ENCODE assay signal across 21 cellular contexts in the genomic region with DNA sequence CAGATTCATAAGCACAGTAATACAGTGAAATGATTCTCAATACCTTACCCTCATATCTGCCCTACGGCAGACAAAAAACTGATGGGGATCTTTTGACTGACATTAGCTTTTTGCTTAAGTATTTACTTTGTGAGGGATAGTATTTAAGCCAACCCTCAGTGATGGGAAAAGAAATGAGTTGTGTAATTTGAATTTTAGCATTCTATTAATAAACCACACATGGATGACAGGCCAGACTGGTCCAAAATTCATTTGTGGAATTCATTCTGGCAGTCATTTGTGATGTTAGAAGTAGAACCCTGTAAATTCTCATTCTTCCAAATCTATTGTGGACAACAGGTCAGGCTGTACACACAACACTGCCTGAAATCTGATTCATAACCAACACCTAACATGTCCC. TPM values are rescaled to one million over a fixed set of nuclear protein-coding genes. Genes with fewer than 3 reads are reported as not detected.
DNase-seq lines count a peak whose midpoint lies in the region; ATAC-seq, FAIRE-seq and TF ChIP-seq lines count a peak whose summit lies in the region.
"Had no signal": no experiment of that assay in that cellular context is flagged by ENCODE, and none has a peak within 500 bp of the region (broad histone marks: within the 10 kb centered on the region; RNA-seq: fewer than 3 reads in every experiment).

No MANE protein-coding gene starts in this region.

- CTCF ChIA-PET in endothelial cell of umbilical vein (lab: Charles Lee), result interaction anchor here (1.7 kb wide), 1 partner anchor 15 kb away, joined by 5 read pairs; the partner anchor contains the start of gene TRIM33

- H3K4me3 ChIP-seq in CD4-positive, CD25-positive, alpha-beta regulatory T cell (ENCODE audit: low read depth, low read length), result peak overlapping the region; percentile 19
- H3K4me3 ChIP-seq in endothelial cell of umbilical vein (replicated peaks in 1 of 3; ENCODE audit: insufficient read depth in 1 of 3, low read depth in 1 of 3, low read length in 3 of 3), result no peak overlapping the region
- no peak overlapping the region for H3K4me3 ChIP-seq in Peyer's patch

- ATAC-seq in Right ventricle myocardium superior (ENCODE audit: poor library complexity), result peak; percentile 60
- ATAC-seq in CD4-positive, CD25-positive, alpha-beta regulatory T cell (ENCODE audit: low read depth in 2 of 2), result no peak
- ATAC-seq: CD8-positive, alpha-beta T cell; HepG2 had no signal

- H3K36me3 ChIP-seq in CD4-positive, CD25-positive, alpha-beta regulatory T cell (ENCODE audit: control insufficient read depth, insufficient read depth, low read length), result peaks cover 5% of the 10 kb centered on the region
- H3K36me3 ChIP-seq in endothelial cell of umbilical vein (ENCODE audit: control insufficient read depth in 2 of 2, extremely low read depth in 1 of 2, insufficient read depth in 2 of 2, low read length in 2 of 2) (no peaks in the 10 kb centered on the region), Peyer's patch (no peaks in the 10 kb centered on the region)
- H3K36me3 ChIP-seq: BE2C had no signal

- H3K9ac ChIP-seq in endothelial cell of umbilical vein (replicated peaks; ENCODE audit: extremely low read depth, insufficient read depth, low read length), result no peak overlapping the region

- TF ChIP-seq CTCF in endothelial cell of umbilical vein (IDR thresholded peaks at IDR 0.05; ENCODE audit: extremely low read depth in 1 of 2, insufficient read depth in 1 of 2, low read depth in 1 of 2, low read length in 2 of 2) (no peak), type B pancreatic cell (conservative IDR thresholded peaks at IDR 0.05) (no peak), Peyer's patch (IDR thresholded peaks at IDR 0.05) (no peak)

- H2AFZ ChIP-seq in endothelial cell of umbilical vein (ENCODE audit: low read depth, low read length), result no peak overlapping the region

- H3K9me1 ChIP-seq in endothelial cell of umbilical vein (replicated peaks; ENCODE audit: control insufficient read depth, extremely low read depth, insufficient read depth, low read length), result no peaks in the 10 kb centered on the region

- POLR2A ChIA-PET in endothelial cell of umbilical vein (lab: Charles Lee), result no interaction called here

- TF ChIP-seq POLR2A in endothelial cell of umbilical vein (IDR thresholded peaks at IDR 0.05; ENCODE audit: low read depth, low read length) (no peak), Peyer's patch (IDR thresholded peaks at IDR 0.05) (no peak)

- peaks cover 10% of the 10 kb centered on the region for H4K20me1 ChIP-seq in endothelial cell of umbilical vein (replicated peaks; ENCODE audit: control insufficient read depth, extremely low read depth, insufficient read depth, low read length)

- dilution Hi-C loops in endothelial cell of umbilical vein (cut with MboI; ENCODE audit: extremely low pct_ligation_motif_present, low sequenced_read_pairs), result no loop called here

- peaks cover 0 to 12% (median 4%) of the 10 kb centered on the region in 7 donors for H3K9me3 Mint-ChIP-seq in CD4-positive, CD25-positive, alpha-beta regulatory T cell
- H3K9me3 Mint-ChIP-seq in type B pancreatic cell, result no peaks in the 10 kb centered on the region

- peaks cover 91% of the 10 kb centered on the region for H3K79me2 ChIP-seq in endothelial cell of umbilical vein (ENCODE audit: control insufficient read depth, insufficient read depth, low read length)

- FAIRE-seq in endothelial cell of umbilical vein (lab: Jason Lieb, UNC), result no peak
- FAIRE-seq: D721Med, G401.6, GM12892, HepG2 had no signal

- no TSS peak for BruUV-seq in endothelial cell of umbilical vein (replicated peaks; lab: Mats Ljungman, UMichigan)

- H3K4me3 Mint-ChIP-seq in CD4-positive, CD25-positive, alpha-beta regulatory T cell, result no peak overlapping the region
- no peak overlapping the region for H3K4me3 Mint-ChIP-seq in type B pancreatic cell
- H3K4me3 Mint-ChIP-seq: CD8-positive, alpha-beta T cell; H9 had no signal

- H3K27ac ChIP-seq in CD4-positive, CD25-positive, alpha-beta regulatory T cell (ENCODE audit: insufficient read depth, low read length, poor library complexity, severe bottlenecking), result no peak overlapping the region
- no peak overlapping the region for H3K27ac ChIP-seq in endothelial cell of umbilical vein (ENCODE audit: insufficient read depth, low read depth, low read length)
- H3K27ac ChIP-seq in Peyer's patch, result no peak overlapping the region
- H3K27ac ChIP-seq: C4-2B had no signal

- no peaks in the 10 kb centered on the region for H3K27me3 ChIP-seq in CD4-positive, CD25-positive, alpha-beta regulatory T cell (ENCODE audit: control insufficient read depth, insufficient read depth, low read length)
- H3K27me3 ChIP-seq in endothelial cell of umbilical vein (ENCODE audit: control insufficient read depth in 2 of 2, insufficient read depth in 2 of 2, low read length in 2 of 2) (no peaks in the 10 kb centered on the region), Peyer's patch (no peaks in the 10 kb centered on the region)
- H3K27me3 ChIP-seq: BE2C had no signal

- peaks cover under 1% of the 10 kb centered on the region for H3K4me1 ChIP-seq in CD4-positive, CD25-positive, alpha-beta regulatory T cell (ENCODE audit: control insufficient read depth, insufficient read depth, low read length, poor library complexity, severe bottlenecking)
- H3K4me1 ChIP-seq in endothelial cell of umbilical vein (ENCODE audit: control insufficient read depth, extremely low read depth, insufficient read depth, low read length) (no peaks in the 10 kb centered on the region), Peyer's patch (peaks cover 0 to 17% (median 2%) of the 10 kb centered on the region in 4 donors)
- H3K4me1 ChIP-seq: BE2C had no signal

- H3K4me2 ChIP-seq in endothelial cell of umbilical vein (ENCODE audit: insufficient read depth, low read length), result no peak overlapping the region

- peaks cover 12% of the 10 kb centered on the region for H3K36me3 Mint-ChIP-seq in CD4-positive, CD25-positive, alpha-beta regulatory T cell
- H3K36me3 Mint-ChIP-seq in type B pancreatic cell, result peaks cover 37% of the 10 kb centered on the region

- H3K4me1 Mint-ChIP-seq in CD4-positive, CD25-positive, alpha-beta regulatory T cell, result peaks cover 25 to 63% (median 50%) of the 10 kb centered on the region in 4 donors
- H3K4me1 Mint-ChIP-seq in type B pancreatic cell (ENCODE audit: unreplicated experiment), result peaks cover 9% of the 10 kb centered on the region

- no peak for DNase-seq in Right ventricle myocardium superior
- no peak for DNase-seq in cardiac septum (ENCODE audit: low spot score)
- no peak for DNase-seq in CD4-positive, CD25-positive, alpha-beta regulatory T cell
- DNase-seq in endothelial cell of umbilical vein (ENCODE audit: low read depth, low spot score), result peak; percentile 13
- DNase-seq in type B pancreatic cell (ENCODE audit: extremely low spot score, unreplicated experiment), result no peak
- DNase-seq in kidney glomerular epithelial cell (lab: John Stamatoyannopoulos, UW), result no peak
- no peak for DNase-seq in Peyer's patch
- DNase-seq: ACHN; BE2C; CD8-positive, alpha-beta T cell; COR-L47; DMS153; DMS79 treated with DMSO at 0.1 percent for 48 hours; EL; GOT3; H9 had no signal

- intact Hi-C loops in Right ventricle myocardium superior (cut with DNase I) (no loop called here), cardiac septum (cut with DNase I) (no loop called here), endothelial cell of umbilical vein (cut with micrococcal nuclease) (no loop called here)

- H3K9me3 ChIP-seq in CD4-positive, CD25-positive, alpha-beta regulatory T cell (ENCODE audit: control insufficient read depth in 2 of 2, low read length in 2 of 2), result no peaks in the 10 kb centered on the region
- H3K9me3 ChIP-seq in endothelial cell of umbilical vein (replicated peaks; ENCODE audit: control insufficient read depth, insufficient read depth, low read length) (no peaks in the 10 kb centered on the region), Peyer's patch (no peaks in the 10 kb centered on the region)
- H3K9me3 ChIP-seq: BE2C had no signal

- H3K27ac Mint-ChIP-seq in CD4-positive, CD25-positive, alpha-beta regulatory T cell, result peak overlapping the region in 1 of 3 donors; percentile 58
- peak overlapping the region; percentile 26 for H3K27ac Mint-ChIP-seq in type B pancreatic cell
- H3K27ac Mint-ChIP-seq: CD8-positive, alpha-beta T cell; H9 had no signal

- no peaks in the 10 kb centered on the region for H3K27me3 Mint-ChIP-seq in CD4-positive, CD25-positive, alpha-beta regulatory T cell
- H3K27me3 Mint-ChIP-seq in type B pancreatic cell, result no peaks in the 10 kb centered on the region

TF ChIP-seq in endothelial cell of umbilical vein, 7 proteins besides CTCF, POLR2A, EP300 and RAD21:
- TF ChIP-seq POLR2AphosphoS5 (IDR thresholded peaks at IDR 0.05; ENCODE audit: insufficient read depth, low read depth, low read length) (no peak), EZH2 (IDR thresholded peaks at IDR 0.05; ENCODE audit: borderline replicate concordance, low read depth, low read length, severe bottlenecking) (no peak), MYC (IDR thresholded peaks at IDR 0.05; ENCODE audit: low read depth, low read length) (no peak), JUN (IDR thresholded peaks at IDR 0.05; ENCODE audit: borderline replicate concordance, insufficient read depth, insufficient read length, low read depth) (no peak), FOS (IDR thresholded peaks at IDR 0.05; ENCODE audit: borderline replicate concordance, insufficient read depth, low read length) (no peak), GATA2 (IDR thresholded peaks at IDR 0.05; ENCODE audit: insufficient read depth, insufficient read length, low read depth, low read length) (no peak)
- TF ChIP-seq, protein P1, sequence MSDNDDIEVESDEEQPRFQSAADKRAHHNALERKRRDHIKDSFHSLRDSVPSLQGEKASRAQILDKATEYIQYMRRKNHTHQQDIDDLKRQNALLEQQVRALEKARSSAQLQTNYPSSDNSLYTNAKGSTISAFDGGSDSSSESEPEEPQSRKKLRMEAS (IDR thresholded peaks at IDR 0.05; ENCODE audit: insufficient read depth, insufficient read length), result no peak

RNA-seq across cellular contexts. Expression of gene TRIM33, which starts 14.9 kb away (rescaled TPM):
- total RNA-seq in Right ventricle myocardium superior (13.3 TPM), cardiac septum (23.4 TPM), endothelial cell of umbilical vein (29.1 and 29.7 TPM in 2 replicates), type B pancreatic cell (ENCODE audit: low replicate concordance) (45.8 and 46.6 TPM in 2 replicates), Peyer's patch (10 to 100 TPM; 41.5 to 98.2 (median 52.0) TPM)
- total RNA-seq in CD4-positive, CD25-positive, alpha-beta regulatory T cell, result 56.6 TPM
- 10 to 100 TPM; 27.7 to 34.7 (median 30.7) TPM for polyA plus RNA-seq in CD4-positive, CD25-positive, alpha-beta regulatory T cell
- polyA plus RNA-seq in endothelial cell of umbilical vein, result 8.9 and 10.3 TPM in 2 replicates
- 7.2 and 7.4 TPM in 2 replicates for polyA plus RNA-seq in endothelial cell of umbilical vein (2011; cell fraction: cytosol; rRNA removed)
- 42.5 and 50.3 TPM in 2 replicates for polyA plus RNA-seq in endothelial cell of umbilical vein (2011; cell fraction: nucleus; rRNA removed)
- 13.6 and 17.9 TPM in 2 replicates for polyA plus RNA-seq in endothelial cell of umbilical vein (2012)
- 39.2 and 42.1 TPM in 2 replicates for polyA minus RNA-seq in endothelial cell of umbilical vein
- polyA minus RNA-seq in endothelial cell of umbilical vein (2011; cell fraction: cytosol; rRNA and poly(A)+ RNA removed), result 32.9 TPM
- 61.4 and 80.5 TPM in 2 replicates for polyA minus RNA-seq in endothelial cell of umbilical vein (2011; cell fraction: nucleus; rRNA and poly(A)+ RNA removed)
